2 cellular contexts compared by ENCODE assay signal in genomic region chr2:21057097-21057496, GRCh38.
TF ChIP-seq lines count a peak whose summit lies in the region.

No MANE protein-coding gene starts in this region.

TF ChIP-seq in HepG2, 621 proteins besides CTCF, POLR2A, EP300 and RAD21 (continues in another document):
- TF ChIP-seq HBP1 (CRISPR knock-in tag; IDR thresholded peaks at IDR 0.05; ENCODE audit: low read depth): no peak
- TF ChIP-seq MAFK (conservative IDR thresholded peaks at IDR 0.05 in 1 of 2, IDR thresholded peaks at IDR 0.05 in 1 of 2; ENCODE audit: low read length in 2 of 2): 0 out of 4 replicates have a peak, but pooled peaks of 1 of the 2 experiments have one; percentile 6
- no peak for TF ChIP-seq ZNF766 (CRISPR knock-in tag; IDR thresholded peaks at IDR 0.05; ENCODE audit: borderline replicate concordance)
- TF ChIP-seq ZBTB21 (CRISPR knock-in tag; IDR thresholded peaks at IDR 0.05): no peak
- TF ChIP-seq, protein P1, sequence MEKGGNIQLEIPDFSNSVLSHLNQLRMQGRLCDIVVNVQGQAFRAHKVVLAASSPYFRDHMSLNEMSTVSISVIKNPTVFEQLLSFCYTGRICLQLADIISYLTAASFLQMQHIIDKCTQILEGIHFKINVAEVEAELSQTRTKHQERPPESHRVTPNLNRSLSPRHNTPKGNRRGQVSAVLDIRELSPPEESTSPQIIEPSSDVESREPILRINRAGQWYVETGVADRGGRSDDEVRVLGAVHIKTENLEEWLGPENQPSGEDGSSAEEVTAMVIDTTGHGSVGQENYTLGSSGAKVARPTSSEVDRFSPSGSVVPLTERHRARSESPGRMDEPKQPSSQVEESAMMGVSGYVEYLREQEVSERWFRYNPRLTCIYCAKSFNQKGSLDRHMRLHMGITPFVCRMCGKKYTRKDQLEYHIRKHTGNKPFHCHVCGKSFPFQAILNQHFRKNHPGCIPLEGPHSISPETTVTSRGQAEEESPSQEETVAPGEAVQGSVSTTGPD (CRISPR knock-in tag; IDR thresholded peaks at IDR 0.05): 0 out of 2 replicates have a peak, but pooled peaks have one; percentile 31
- no peak for TF ChIP-seq ARID2 (CRISPR knock-in tag; IDR thresholded peaks at IDR 0.05; ENCODE audit: borderline replicate concordance)
- no peak for TF ChIP-seq ZNF574 (CRISPR knock-in tag; IDR thresholded peaks at IDR 0.05)
- no peak for TF ChIP-seq ZNF562 (CRISPR knock-in tag; IDR thresholded peaks at IDR 0.05; ENCODE audit: borderline replicate concordance)
- TF ChIP-seq, protein P2, sequence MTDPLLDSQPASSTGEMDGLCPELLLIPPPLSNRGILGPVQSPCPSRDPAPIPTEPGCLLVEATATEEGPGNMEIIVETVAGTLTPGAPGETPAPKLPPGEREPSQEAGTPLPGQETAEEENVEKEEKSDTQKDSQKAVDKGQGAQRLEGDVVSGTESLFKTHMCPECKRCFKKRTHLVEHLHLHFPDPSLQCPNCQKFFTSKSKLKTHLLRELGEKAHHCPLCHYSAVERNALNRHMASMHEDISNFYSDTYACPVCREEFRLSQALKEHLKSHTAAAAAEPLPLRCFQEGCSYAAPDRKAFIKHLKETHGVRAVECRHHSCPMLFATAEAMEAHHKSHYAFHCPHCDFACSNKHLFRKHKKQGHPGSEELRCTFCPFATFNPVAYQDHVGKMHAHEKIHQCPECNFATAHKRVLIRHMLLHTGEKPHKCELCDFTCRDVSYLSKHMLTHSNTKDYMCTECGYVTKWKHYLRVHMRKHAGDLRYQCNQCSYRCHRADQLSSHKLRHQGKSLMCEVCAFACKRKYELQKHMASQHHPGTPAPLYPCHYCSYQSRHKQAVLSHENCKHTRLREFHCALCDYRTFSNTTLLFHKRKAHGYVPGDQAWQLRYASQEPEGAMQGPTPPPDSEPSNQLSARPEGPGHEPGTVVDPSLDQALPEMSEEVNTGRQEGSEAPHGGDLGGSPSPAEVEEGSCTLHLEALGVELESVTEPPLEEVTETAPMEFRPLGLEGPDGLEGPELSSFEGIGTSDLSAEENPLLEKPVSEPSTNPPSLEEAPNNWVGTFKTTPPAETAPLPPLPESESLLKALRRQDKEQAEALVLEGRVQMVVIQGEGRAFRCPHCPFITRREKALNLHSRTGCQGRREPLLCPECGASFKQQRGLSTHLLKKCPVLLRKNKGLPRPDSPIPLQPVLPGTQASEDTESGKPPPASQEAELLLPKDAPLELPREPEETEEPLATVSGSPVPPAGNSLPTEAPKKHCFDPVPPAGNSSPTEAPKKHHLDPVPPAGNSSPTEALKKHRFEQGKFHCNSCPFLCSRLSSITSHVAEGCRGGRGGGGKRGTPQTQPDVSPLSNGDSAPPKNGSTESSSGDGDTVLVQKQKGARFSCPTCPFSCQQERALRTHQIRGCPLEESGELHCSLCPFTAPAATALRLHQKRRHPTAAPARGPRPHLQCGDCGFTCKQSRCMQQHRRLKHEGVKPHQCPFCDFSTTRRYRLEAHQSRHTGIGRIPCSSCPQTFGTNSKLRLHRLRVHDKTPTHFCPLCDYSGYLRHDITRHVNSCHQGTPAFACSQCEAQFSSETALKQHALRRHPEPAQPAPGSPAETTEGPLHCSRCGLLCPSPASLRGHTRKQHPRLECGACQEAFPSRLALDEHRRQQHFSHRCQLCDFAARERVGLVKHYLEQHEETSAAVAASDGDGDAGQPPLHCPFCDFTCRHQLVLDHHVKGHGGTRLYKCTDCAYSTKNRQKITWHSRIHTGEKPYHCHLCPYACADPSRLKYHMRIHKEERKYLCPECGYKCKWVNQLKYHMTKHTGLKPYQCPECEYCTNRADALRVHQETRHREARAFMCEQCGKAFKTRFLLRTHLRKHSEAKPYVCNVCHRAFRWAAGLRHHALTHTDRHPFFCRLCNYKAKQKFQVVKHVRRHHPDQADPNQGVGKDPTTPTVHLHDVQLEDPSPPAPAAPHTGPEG (CRISPR knock-in tag; IDR thresholded peaks at IDR 0.05): no peak
- TF ChIP-seq ZNF556 (CRISPR knock-in tag; IDR thresholded peaks at IDR 0.05; ENCODE audit: borderline replicate concordance): no peak
- TF ChIP-seq FOXM1 (CRISPR knock-in tag; IDR thresholded peaks at IDR 0.05): no peak
- no peak for TF ChIP-seq ZNF143 (CRISPR knock-in tag; IDR thresholded peaks at IDR 0.05)
- TF ChIP-seq, protein P3, sequence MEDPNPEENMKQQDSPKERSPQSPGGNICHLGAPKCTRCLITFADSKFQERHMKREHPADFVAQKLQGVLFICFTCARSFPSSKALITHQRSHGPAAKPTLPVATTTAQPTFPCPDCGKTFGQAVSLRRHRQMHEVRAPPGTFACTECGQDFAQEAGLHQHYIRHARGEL (CRISPR knock-in tag; IDR thresholded peaks at IDR 0.05): no peak
- TF ChIP-seq SETDB1 (CRISPR knock-in tag; IDR thresholded peaks at IDR 0.05; ENCODE audit: borderline replicate concordance): no peak

TF ChIP-seq in A549, 52 proteins besides CTCF, POLR2A, EP300 and RAD21:
- TF ChIP-seq BHLHE40 (IDR thresholded peaks at IDR 0.05; ENCODE audit: low read depth, low read length): no peak
- TF ChIP-seq, protein P4, sequence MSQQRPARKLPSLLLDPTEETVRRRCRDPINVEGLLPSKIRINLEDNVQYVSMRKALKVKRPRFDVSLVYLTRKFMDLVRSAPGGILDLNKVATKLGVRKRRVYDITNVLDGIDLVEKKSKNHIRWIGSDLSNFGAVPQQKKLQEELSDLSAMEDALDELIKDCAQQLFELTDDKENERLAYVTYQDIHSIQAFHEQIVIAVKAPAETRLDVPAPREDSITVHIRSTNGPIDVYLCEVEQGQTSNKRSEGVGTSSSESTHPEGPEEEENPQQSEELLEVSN (IDR thresholded peaks at IDR 0.05; ENCODE audit: borderline replicate concordance, low read depth): no peak
- TF ChIP-seq NR3C1 (IDR thresholded peaks at IDR 0.05): no peak
- TF ChIP-seq, protein P5, sequence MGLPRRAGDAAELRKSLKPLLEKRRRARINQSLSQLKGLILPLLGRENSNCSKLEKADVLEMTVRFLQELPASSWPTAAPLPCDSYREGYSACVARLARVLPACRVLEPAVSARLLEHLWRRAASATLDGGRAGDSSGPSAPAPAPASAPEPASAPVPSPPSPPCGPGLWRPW (IDR thresholded peaks at IDR 0.05): no peak
- TF ChIP-seq PBX3 (IDR thresholded peaks at IDR 0.05): no peak
- TF ChIP-seq JUN (IDR thresholded peaks at IDR 0.05): no peak
- TF ChIP-seq SREBF2 (IDR thresholded peaks at IDR 0.05): no peak
- TF ChIP-seq ZC3H11A (IDR thresholded peaks at IDR 0.05): no peak
- TF ChIP-seq MAZ (IDR thresholded peaks at IDR 0.05; ENCODE audit: borderline replicate concordance, low read depth, low read length): no peak
- no peak for TF ChIP-seq NFE2L2 (conservative IDR thresholded peaks at IDR 0.05; ENCODE audit: low read length)
- TF ChIP-seq JUNB (IDR thresholded peaks at IDR 0.05): no peak
- TF ChIP-seq EHMT2 (IDR thresholded peaks at IDR 0.05; ENCODE audit: low read depth): no peak
- TF ChIP-seq MAFK (IDR thresholded peaks at IDR 0.05; ENCODE audit: partially characterized antibody): no peak
TF ChIP-seq in A549: peak in this region for 0.
